ENCODE assay signal across 9 cellular contexts in genomic region chr3:42118762-42119361, GRCh38. TPM values are rescaled to one million over a fixed set of nuclear protein-coding genes. Genes with fewer than 3 reads are reported as not detected.
A peak's percentile ranks its signal among the peaks of the same experiment; 100 is the strongest.
DNase-seq lines count a peak whose midpoint lies in the region; ATAC-seq and TF ChIP-seq lines count a peak whose summit lies in the region.
"Had no signal": no experiment of that assay in that cellular context is flagged by ENCODE, and none has a peak within 500 bp of the region (broad histone marks: within the 10 kb centered on the region; RNA-seq: fewer than 3 reads in every experiment).

No MANE protein-coding gene starts in this region.

- H3K36me3 ChIP-seq in left ventricle myocardium inferior (no peaks in the 10 kb centered on the region), spleen (no peaks in the 10 kb centered on the region)
- H3K36me3 ChIP-seq: tibial nerve had no signal

- no peak overlapping the region for H3K4me3 Mint-ChIP-seq in activated T-cell treated with anti-CD3 and anti-CD28 coated beads, Interleukin-2, amount 50 U/mL, for 4 hours

- no peak overlapping the region for H3K4me3 ChIP-seq in left ventricle myocardium inferior
- H3K4me3 ChIP-seq in spleen: no peak overlapping the region
- H3K4me3 ChIP-seq: tibial nerve had no signal

- H3K4me1 ChIP-seq in left ventricle myocardium inferior: peaks cover 98% of the 10 kb centered on the region
- H3K4me1 ChIP-seq in spleen: peaks cover 42 to 98% (median 88%) of the 10 kb centered on the region in 6 donors

- DNase-seq in activated T-cell treated with anti-CD3 and anti-CD28 coated beads, Interleukin-2, amount 50 U/mL, for 4 hours: no peak
- DNase-seq in activated T-cell treated with anti-CD3 and anti-CD28 coated beads, Interleukin-2, amount 50 U/mL, for 48 hours: no peak
- DNase-seq in left ventricle myocardium inferior (no peak), spleen (no peak)

- peaks cover 6% of the 10 kb centered on the region for H3K36me3 Mint-ChIP-seq in activated T-cell treated with anti-CD3 and anti-CD28 coated beads, Interleukin-2, amount 50 U/mL, for 4 hours (ENCODE audit: insufficient read depth)

- no peaks in the 10 kb centered on the region for H3K27me3 Mint-ChIP-seq in activated T-cell treated with anti-CD3 and anti-CD28 coated beads, Interleukin-2, amount 50 U/mL, for 4 hours (ENCODE audit: low read depth)

- H3K9me3 ChIP-seq in left ventricle myocardium inferior (replicated peaks): no peaks in the 10 kb centered on the region
- no peaks in the 10 kb centered on the region for H3K9me3 ChIP-seq in spleen
- H3K9me3 ChIP-seq: tibial nerve had no signal

- H3K4me1 Mint-ChIP-seq in activated T-cell treated with anti-CD3 and anti-CD28 coated beads, Interleukin-2, amount 50 U/mL, for 4 hours (ENCODE audit: low read depth): peaks cover 18% of the 10 kb centered on the region

- TF ChIP-seq CTCF in VCaP (conservative IDR thresholded peaks at IDR 0.05) (peak; percentile 85), left ventricle myocardium inferior (IDR thresholded peaks at IDR 0.05; ENCODE audit: borderline replicate concordance) (peak; percentile 53), spleen (IDR thresholded peaks at IDR 0.05 in 8 of 11, conservative IDR thresholded peaks at IDR 0.05 in 3 of 11) (peak in 2 of 11 experiments; percentile 24 to 34)

- TF ChIP-seq RAD21 in Ishikawa (IDR thresholded peaks at IDR 0.05; ENCODE audit: low read depth): peak; percentile 78

- TF ChIP-seq EP300 in Ishikawa (IDR thresholded peaks at IDR 0.05; ENCODE audit: borderline replicate concordance): no peak

- no peak overlapping the region for H3K27ac ChIP-seq in VCaP
- H3K27ac ChIP-seq in left ventricle myocardium inferior (replicated peaks): peak overlapping the region; percentile 61
- H3K27ac ChIP-seq in spleen: peak overlapping the region in 7 of 8 donors; percentile 0 to 67 (median 56)

- TF ChIP-seq POLR2A in spleen (IDR thresholded peaks at IDR 0.05): no peak

- intact Hi-C loops in left ventricle myocardium inferior (cut with micrococcal nuclease): loop anchor here (5.0 kb wide), 1 partner anchor 68 kb away; no protein-coding TSS in a partner anchor
- intact Hi-C loops in spleen (cut with DNase I; ENCODE audit: low total_unique reads): no loop called here

- 42 to 64% (median 62%) methylated on average over 2 of the region's 2 CpGs for WGBS in spleen, 5 donors

- H3K9me3 Mint-ChIP-seq in activated T-cell treated with anti-CD3 and anti-CD28 coated beads, Interleukin-2, amount 50 U/mL, for 4 hours: no peaks in the 10 kb centered on the region

- H3K27me3 ChIP-seq in left ventricle myocardium inferior (ENCODE audit: low read depth) (no peaks in the 10 kb centered on the region), spleen (replicated peaks in 1 of 7) (no peaks in the 10 kb centered on the region)
- H3K27me3 ChIP-seq: tibial nerve had no signal

- peak; percentile 35 to 57 for ATAC-seq in activated T-cell treated with anti-CD3 and anti-CD28 coated beads, Interleukin-2, amount 50 U/mL, for 4 hours
- ATAC-seq in GM21825 (IDR thresholded peaks at IDR 0.05; ENCODE audit: unreplicated experiment) (peak; percentile 82), HG02970 (IDR thresholded peaks at IDR 0.05; ENCODE audit: low FRiP score, unreplicated experiment) (no peak)

TF ChIP-seq in Ishikawa, 13 proteins besides CTCF, POLR2A, EP300 and RAD21:
- TF ChIP-seq ZBTB7A (IDR thresholded peaks at IDR 0.05; ENCODE audit: low read depth): no peak
- TF ChIP-seq, protein P1, sequence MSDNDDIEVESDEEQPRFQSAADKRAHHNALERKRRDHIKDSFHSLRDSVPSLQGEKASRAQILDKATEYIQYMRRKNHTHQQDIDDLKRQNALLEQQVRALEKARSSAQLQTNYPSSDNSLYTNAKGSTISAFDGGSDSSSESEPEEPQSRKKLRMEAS (IDR thresholded peaks at IDR 0.05): peak; percentile 52; the same call in 1 of the 2 replicates
- TF ChIP-seq, protein P2, sequence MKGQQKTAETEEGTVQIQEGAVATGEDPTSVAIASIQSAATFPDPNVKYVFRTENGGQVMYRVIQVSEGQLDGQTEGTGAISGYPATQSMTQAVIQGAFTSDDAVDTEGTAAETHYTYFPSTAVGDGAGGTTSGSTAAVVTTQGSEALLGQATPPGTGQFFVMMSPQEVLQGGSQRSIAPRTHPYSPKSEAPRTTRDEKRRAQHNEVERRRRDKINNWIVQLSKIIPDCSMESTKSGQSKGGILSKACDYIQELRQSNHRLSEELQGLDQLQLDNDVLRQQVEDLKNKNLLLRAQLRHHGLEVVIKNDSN (IDR thresholded peaks at IDR 0.05): no peak
- no peak for TF ChIP-seq CEBPB (IDR thresholded peaks at IDR 0.05)
- no peak for TF ChIP-seq TEAD4 (IDR thresholded peaks at IDR 0.05)

RNA-seq across cellular contexts. Expression of gene TRAK1, which starts 27.7 kb away (rescaled TPM):
- total RNA-seq in activated T-cell treated with anti-CD3 and anti-CD28 coated beads, Interleukin-2, amount 50 U/mL, for 4 hours: 10 to 100 TPM; 17.2 to 22.3 (median 22.2) TPM
- total RNA-seq in left ventricle myocardium inferior (264 TPM), spleen (10 to 100 TPM; 43.5 to 60.0 (median 49.0) TPM)
- 10 to 100 TPM; 15.4 to 20.0 (median 17.1) TPM for polyA plus RNA-seq in spleen
